Comparison of ENCODE assay signal across 19 cellular contexts in genomic region chr12:81530352-81530751, GRCh38.
"Had no signal": no experiment of that assay in that cellular context is flagged by ENCODE, and none has a peak within 500 bp of the region (broad histone marks: within the 10 kb centered on the region; RNA-seq: fewer than 3 reads in every experiment).

No MANE protein-coding gene starts in this region.

- H3K36me3 ChIP-seq: pancreas, spleen, thoracic aorta had no signal

- H3K27me3 ChIP-seq: body of pancreas, pancreas, spleen had no signal

- H3K4me1 ChIP-seq: body of pancreas, pancreas, spleen had no signal

- H3K27ac ChIP-seq: body of pancreas, pancreas, spleen, thoracic aorta had no signal

- DNase-seq: activated CD4-positive, alpha-beta T cell treated with anti-CD3 and anti-CD28 coated beads, Interleukin-2, amount 50 U/mL, for 1 hour; activated CD4-positive, CD25-positive, alpha-beta regulatory T cell treated with anti-CD3 and anti-CD28 coated beads, Interleukin-2, amount 50 U/mL, for 72 hours; activated CD8-positive, alpha-beta memory T cell treated with anti-CD3 and anti-CD28 coated beads for 24 hours; activated CD8-positive, alpha-beta memory T cell treated with anti-CD3 and anti-CD28 coated beads, Interleukin-2, amount 50 U/mL, for 48 hours; activated effector memory CD4-positive, alpha-beta T cell treated with anti-CD3 and anti-CD28 coated beads, Interleukin-2, amount 50 U/mL, for 16 hours; activated naive CD4-positive, alpha-beta T cell treated with anti-CD3 and anti-CD28 coated beads, Interleukin-2, amount 50 U/mL, for 16 hours; activated T-cell treated with anti-CD3 and anti-CD28 coated beads, Interleukin-2, amount 50 U/mL, for 72 hours; body of pancreas; caudate nucleus; erythroblast; left cardiac atrium; mesenchymal stem cell; naive thymus-derived CD8-positive, alpha-beta T cell; pancreas; spleen; stimulated activated CD4-positive, alpha-beta T cell treated with anti-CD3 and anti-CD28 coated beads, Interleukin-4, amount 100 ng/mL, for 4 hours had no signal

- H3K9me3 ChIP-seq: body of pancreas, pancreas, spleen, thoracic aorta had no signal

- H3K4me3 ChIP-seq: body of pancreas, pancreas, spleen, thoracic aorta had no signal

- ATAC-seq: activated T-cell treated with anti-CD3 and anti-CD28 coated beads, Interleukin-2, amount 50 U/mL, for 72 hours; body of pancreas; left cardiac atrium; naive thymus-derived CD8-positive, alpha-beta T cell; pancreas; stimulated activated memory B cell treated with anti-CD40 and anti-IgM and Interleukin-4, amounts not matched to agents 10 μg/mL and 1 μg/mL and 100 μg/mL, for 72 hours had no signal

- FAIRE-seq: colon, pancreas had no signal
